7 cellular contexts compared by ENCODE assay signal in genomic region chr19:5803752-5804515, GRCh38. TPM values are rescaled to one million over a fixed set of nuclear protein-coding genes. Genes with fewer than 3 reads are reported as not detected.
DNase-seq lines count a peak whose midpoint lies in the region; ATAC-seq, FAIRE-seq and TF ChIP-seq lines count a peak whose summit lies in the region.

No MANE protein-coding gene starts in this region.

- H3K4me3 ChIP-seq in colonic mucosa (peak overlapping the region; percentile 32), liver (ENCODE audit: low read depth in 1 of 3, low read length in 3 of 3) (peak overlapping the region in 1 of 3 donors; percentile 12)

- no peak overlapping the region for H3K27ac ChIP-seq in colonic mucosa
- peak overlapping the region in 1 of 2 donors; percentile 40 for H3K27ac ChIP-seq in liver (ENCODE audit: low read depth in 1 of 2, low read length in 2 of 2)

- H3K27ac Mint-ChIP-seq in activated CD4-positive, alpha-beta T cell treated with anti-CD3 and anti-CD28 coated beads for 36 hours = peak overlapping the region; percentile 47

- CTCF ChIA-PET in activated CD4-positive, alpha-beta T cell treated with anti-CD3 and anti-CD28 coated beads for 36 hours (lab: Charles Lee) = interaction anchor here (0.5 to 2.3 kb wide), 33 partner anchors 9 to 1365 kb away, joined by 3 to 37 read pairs (median 4); partner anchors contain the start of genes CATSPERD, DUS3L, NDUFA11 and RANBP3

- FAIRE-seq in GM18507 (lab: Jason Lieb, UNC) = peak; percentile 86

- TF ChIP-seq RAD21 in liver (IDR thresholded peaks at IDR 0.05) = peak; percentile 90 to 95

- POLR2A ChIA-PET in activated CD4-positive, alpha-beta T cell treated with anti-CD3 and anti-CD28 coated beads for 36 hours (lab: Charles Lee) = interaction anchor here (0.6 to 1.6 kb wide), 7 partner anchors 9 to 117 kb away, joined by 3 to 18 read pairs (median 3); partner anchors contain the start of genes NDUFA11 and VMAC

- peak overlapping the region; percentile 63 for H3K4me3 Mint-ChIP-seq in activated CD4-positive, alpha-beta T cell treated with anti-CD3 and anti-CD28 coated beads for 36 hours

- H3K9me3 ChIP-seq in colonic mucosa (no peaks in the 10 kb centered on the region), liver (ENCODE audit: control insufficient read depth in 4 of 4, low read length in 3 of 4) (no peaks in the 10 kb centered on the region)

- H3K36me3 Mint-ChIP-seq in activated CD4-positive, alpha-beta T cell treated with anti-CD3 and anti-CD28 coated beads for 36 hours (ENCODE audit: low read depth) = no peaks in the 10 kb centered on the region

- no peaks in the 10 kb centered on the region for H3K36me3 ChIP-seq in colonic mucosa
- H3K36me3 ChIP-seq in liver (ENCODE audit: control insufficient read depth in 4 of 4, insufficient read depth in 3 of 4, low read depth in 1 of 4, low read length in 3 of 4) = no peaks in the 10 kb centered on the region

- intact Hi-C loops in activated CD4-positive, alpha-beta T cell treated with anti-CD3 and anti-CD28 coated beads for 36 hours (cut with DNase I, micrococcal nuclease) = loop anchor here (1.0 to 5.0 kb wide), 12 partner anchors 13 to 589 kb away; partner anchors contain the start of genes DUS3L (in 2 of the 2), NDUFA11 (in 2 of the 2), CATSPERD (in 1 of the 2) and GTF2F1 (in 1 of the 2)
- intact Hi-C loops in colonic mucosa (cut with DNase I) = loop anchor here (2.0 to 10.0 kb wide), 2 partner anchors 89 to 221 kb away; no protein-coding TSS in a partner anchor

- H3K9me3 Mint-ChIP-seq in activated CD4-positive, alpha-beta T cell treated with anti-CD3 and anti-CD28 coated beads for 36 hours (ENCODE audit: low read depth) = no peaks in the 10 kb centered on the region

- 2% methylated on average over 54 of the region's 54 CpGs for WGBS in liver

- peak; percentile 86 for TF ChIP-seq CTCF in colonic mucosa (IDR thresholded peaks at IDR 0.05)
- TF ChIP-seq CTCF in liver (IDR thresholded peaks at IDR 0.05; ENCODE audit: low read depth, low read length, missing input control) = peak; percentile 96

- peaks cover 4% of the 10 kb centered on the region for H3K4me1 ChIP-seq in colonic mucosa
- H3K4me1 ChIP-seq in liver (ENCODE audit: control insufficient read depth in 4 of 4, insufficient read depth in 4 of 4, low read length in 3 of 4) = peaks cover 31 to 52% (median 39%) of the 10 kb centered on the region in 4 donors

- H3K9ac ChIP-seq in colonic mucosa (ENCODE audit: low read depth in 2 of 2, low read length in 2 of 2) = peak overlapping the region in 1 of 2 donors; percentile 9
- H3K9ac ChIP-seq in liver (ENCODE audit: low read depth in 1 of 2, low read length in 2 of 2) = no peak overlapping the region

- H3K27me3 ChIP-seq in colonic mucosa (no peaks in the 10 kb centered on the region), liver (ENCODE audit: control insufficient read depth in 4 of 4, insufficient read depth in 4 of 4, low read length in 3 of 4) (no peaks in the 10 kb centered on the region)

- DNase-seq in GM18507 (ENCODE audit: extremely low spot score, insufficient read length, low read depth) (peak; percentile 90), NCI-H524 (lab: John Stamatoyannopoulos, UW) (peak; percentile 89 to 92), colonic mucosa (peak; percentile 94)
- peak; percentile 98 for DNase-seq in activated CD4-positive, alpha-beta T cell treated with anti-CD3 and anti-CD28 coated beads for 36 hours
- DNase-seq in stimulated activated CD4-positive, alpha-beta T cell treated with anti-CD3 and anti-CD28 coated beads, TNF-alpha, amount 100 ng/mL, for 24 hours (ENCODE audit: low read depth in 3 of 3) = peak; percentile 83 to 95 (median 86)

- peak; percentile 65 for ATAC-seq in HG03442 (IDR thresholded peaks at IDR 0.05; ENCODE audit: unreplicated experiment)
- peak; percentile 97 for ATAC-seq in activated CD4-positive, alpha-beta T cell treated with anti-CD3 and anti-CD28 coated beads for 36 hours

- H3K4me1 Mint-ChIP-seq in activated CD4-positive, alpha-beta T cell treated with anti-CD3 and anti-CD28 coated beads for 36 hours = peaks cover 21% of the 10 kb centered on the region

- peaks cover 20% of the 10 kb centered on the region for H3K27me3 Mint-ChIP-seq in activated CD4-positive, alpha-beta T cell treated with anti-CD3 and anti-CD28 coated beads for 36 hours

TF ChIP-seq in liver, 16 proteins besides CTCF, POLR2A, EP300 and RAD21:
- TF ChIP-seq TAF1 (conservative IDR thresholded peaks at IDR 0.05) = no peak
- TF ChIP-seq FOXA1 (IDR thresholded peaks at IDR 0.05) = no peak
- TF ChIP-seq NR2F2 (IDR thresholded peaks at IDR 0.05) = no peak
- peak; percentile 3 to 16 for TF ChIP-seq RXRA (IDR thresholded peaks at IDR 0.05)
- peak; percentile 58 for TF ChIP-seq SP1 (IDR thresholded peaks at IDR 0.05)
- no peak for TF ChIP-seq JUND (IDR thresholded peaks at IDR 0.05)

RNA-seq across cellular contexts. Expression of gene NRTN, which starts 0.9 kb away (rescaled TPM):
- under 1 TPM; 0.21 to 0.32 TPM for total RNA-seq in activated CD4-positive, alpha-beta T cell treated with anti-CD3 and anti-CD28 coated beads for 36 hours
- 1 to 10 TPM; 1.8 to 2.9 TPM for total RNA-seq in colonic mucosa
- total RNA-seq in liver = 1 to 10 TPM; 3.3 to 3.7 TPM
- 1 to 10 TPM; 1.3 to 5.3 TPM for polyA plus RNA-seq in liver

RNA-seq across cellular contexts. Expression of gene DUS3L, which starts 13.0 kb away (rescaled TPM):
- 10 to 100 TPM; 59.4 to 63.9 TPM for total RNA-seq in activated CD4-positive, alpha-beta T cell treated with anti-CD3 and anti-CD28 coated beads for 36 hours
- total RNA-seq in colonic mucosa = 10 to 100 TPM; 20.8 to 47.6 TPM
- total RNA-seq in liver = 10 to 100 TPM; 16.3 to 19.0 TPM
- polyA plus RNA-seq in liver = 10 to 100 TPM; 12.2 to 17.4 TPM

RNA-seq across cellular contexts. Expression of gene PRR22, which starts 19.4 kb away (rescaled TPM):
- total RNA-seq in activated CD4-positive, alpha-beta T cell treated with anti-CD3 and anti-CD28 coated beads for 36 hours = 1 to 10 TPM; 5.3 to 5.4 TPM
- total RNA-seq in colonic mucosa (1 to 10 TPM; 1.4 to 5.7 TPM), liver (under 1 TPM; 0.42 to 0.84 TPM)
- polyA plus RNA-seq in liver = 1 to 10 TPM in 1 of 2 donors, under 1 TPM in 1; 0.40 to 1.6 TPM

RNA-seq across cellular contexts. Expression of gene FUT6, which starts 35.6 kb away (rescaled TPM):
- total RNA-seq in activated CD4-positive, alpha-beta T cell treated with anti-CD3 and anti-CD28 coated beads for 36 hours = not detected
- 10 to 100 TPM; 48.9 to 89.4 TPM for total RNA-seq in colonic mucosa
- 1 to 10 TPM; 2.6 to 8.4 TPM for total RNA-seq in liver
- 10 to 100 TPM in 1 of 2 donors, 1 to 10 TPM in 1; 6.2 to 14.0 TPM for polyA plus RNA-seq in liver

RNA-seq across cellular contexts. Expression of gene FUT3, which starts 47.3 kb away (rescaled TPM):
- total RNA-seq in activated CD4-positive, alpha-beta T cell treated with anti-CD3 and anti-CD28 coated beads for 36 hours = not detected
- 100 to 1,000 TPM; 260 to 272 TPM for total RNA-seq in colonic mucosa
- under 1 TPM in 1 of 2 donors, not detected in 1; 0.25 TPM for total RNA-seq in liver
- under 1 TPM; 0.27 to 0.47 TPM for polyA plus RNA-seq in liver
